9 cellular contexts compared by ENCODE assay signal in genomic region chr10:36066102-36066501, GRCh38.
"Had no signal": no experiment of that assay in that cellular context is flagged by ENCODE, and none has a peak within 500 bp of the region (broad histone marks: within the 10 kb centered on the region; RNA-seq: fewer than 3 reads in every experiment).

No MANE protein-coding gene starts in this region.

- H2AFZ ChIP-seq: GM23248 had no signal

- H3K27me3 Mint-ChIP-seq: IgD-negative memory B cell had no signal

- H3K4me1 Mint-ChIP-seq: IgD-negative memory B cell had no signal

- H3K4me3 Mint-ChIP-seq: HFFc6, IgD-negative memory B cell had no signal

- DNase-seq: GM23248, GOT3, H7, HFFc6 had no signal

- H3K9ac ChIP-seq: GM23248 had no signal

- H3K36me3 Mint-ChIP-seq: IgD-negative memory B cell had no signal

- H3K27ac ChIP-seq: GM23248, HL-60 had no signal

- H3K4me3 ChIP-seq: GM23248, HAP-1 had no signal

- ATAC-seq: HCT116, HepG2 had no signal

- H3K27ac Mint-ChIP-seq: HFFc6, IgD-negative memory B cell had no signal

- H3K36me3 ChIP-seq: HAP-1 had no signal

- H3K4me1 ChIP-seq: HAP-1 had no signal

- H3K9me3 ChIP-seq: HAP-1 had no signal
